8 cellular contexts compared by ENCODE assay signal in the genomic region with DNA sequence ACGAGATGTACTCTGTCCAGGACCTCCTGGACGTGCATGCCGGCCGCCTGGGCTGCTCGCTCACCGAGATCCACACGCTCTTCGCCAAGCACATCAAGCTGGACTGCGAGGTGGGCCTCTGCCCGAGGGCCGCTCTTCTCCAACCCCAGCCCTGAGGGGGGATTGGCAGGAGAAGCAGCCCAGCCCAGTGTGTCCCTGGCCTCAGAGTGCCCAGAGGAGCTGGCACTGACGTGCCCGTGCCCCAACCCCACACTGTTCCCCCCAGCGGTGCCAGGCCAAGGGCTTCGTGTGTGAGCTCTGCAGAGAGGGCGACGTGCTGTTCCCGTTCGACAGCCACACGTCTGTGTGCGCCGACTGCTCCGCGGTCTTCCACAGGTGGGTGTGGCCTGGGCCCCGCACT.
"Had no signal": no experiment of that assay in that cellular context is flagged by ENCODE, and none has a peak within 500 bp of the region (broad histone marks: within the 10 kb centered on the region; RNA-seq: fewer than 3 reads in every experiment).

No MANE protein-coding gene starts in this region.

- H3K4me1 Mint-ChIP-seq: GM23338 had no signal

- H3K9me3 Mint-ChIP-seq: HFFc6 had no signal

- H3K4me3 Mint-ChIP-seq: GM23338, HFFc6 had no signal

- H2AFZ ChIP-seq: GM23338 had no signal

- H3K4me1 ChIP-seq: HAP-1 had no signal

- H3K27ac Mint-ChIP-seq: GM23338, HFFc6 had no signal

- FAIRE-seq: K562 had no signal

- H3K4me3 ChIP-seq: GM23338, HAP-1, K562 had no signal

- DNase-seq: HFFc6, IMR-90, KG1 had no signal

- H3K9me3 ChIP-seq: HAP-1 had no signal

- H3K4me2 ChIP-seq: GM23338 had no signal

- H3K27ac ChIP-seq: HL-60 had no signal

- ATAC-seq: GM23338, HCT116, K562 had no signal
